In genomic region chr11:20084921-20085814, GRCh38 we compare ENCODE assay signal across 1 cellular context.
A peak's percentile ranks its signal among the peaks of the same experiment; 100 is the strongest.
TF ChIP-seq lines count a peak whose summit lies in the region.

No MANE protein-coding gene starts in this region.

TF ChIP-seq in HepG2, 621 proteins besides CTCF, POLR2A, EP300 and RAD21 (continued from another document and continues in another):
- 0 out of 2 replicates have a peak, but pooled peaks have one; percentile 42 for TF ChIP-seq ZSCAN5A (CRISPR knock-in tag; IDR thresholded peaks at IDR 0.05; ENCODE audit: borderline replicate concordance)
- TF ChIP-seq ARNTL (CRISPR knock-in tag; IDR thresholded peaks at IDR 0.05), result no peak
- no peak for TF ChIP-seq GABPB1 (CRISPR knock-in tag; IDR thresholded peaks at IDR 0.05)
- TF ChIP-seq TCF12 (IDR thresholded peaks at IDR 0.05), result no peak
- TF ChIP-seq TCF12 (CRISPR knock-in tag; IDR thresholded peaks at IDR 0.05), result no peak
- no peak; the same call in 1 of the 2 replicates for TF ChIP-seq MBD4 (IDR thresholded peaks at IDR 0.05; ENCODE audit: borderline replicate concordance, low read length)
- no peak for TF ChIP-seq ZNF142 (CRISPR knock-in tag; IDR thresholded peaks at IDR 0.05)
- TF ChIP-seq ZNF839 (CRISPR knock-in tag; IDR thresholded peaks at IDR 0.05; ENCODE audit: borderline replicate concordance), result no peak
- TF ChIP-seq E2F1 (CRISPR knock-in tag; IDR thresholded peaks at IDR 0.05), result no peak
- no peak for TF ChIP-seq NFE2 (CRISPR knock-in tag; IDR thresholded peaks at IDR 0.05)
- peak; percentile 54; the same call in 1 of the 2 replicates for TF ChIP-seq PPARG (CRISPR knock-in tag; conservative IDR thresholded peaks at IDR 0.05)
- TF ChIP-seq ZNF564 (CRISPR knock-in tag; IDR thresholded peaks at IDR 0.05), result no peak
- no peak for TF ChIP-seq ELK4 (CRISPR knock-in tag; IDR thresholded peaks at IDR 0.05; ENCODE audit: borderline replicate concordance)
- no peak for TF ChIP-seq ZXDC (CRISPR knock-in tag; IDR thresholded peaks at IDR 0.05)
- no peak for TF ChIP-seq ZNF207 (IDR thresholded peaks at IDR 0.05; ENCODE audit: borderline replicate concordance)
- TF ChIP-seq ZNF570 (CRISPR knock-in tag; IDR thresholded peaks at IDR 0.05; ENCODE audit: borderline replicate concordance), result no peak
- TF ChIP-seq FLYWCH1 (CRISPR knock-in tag; IDR thresholded peaks at IDR 0.05), result no peak
- TF ChIP-seq SSRP1 (CRISPR knock-in tag; IDR thresholded peaks at IDR 0.05), result no peak
- no peak for TF ChIP-seq ZNF143 (CRISPR knock-in tag; IDR thresholded peaks at IDR 0.05)
- TF ChIP-seq ZNF292 (CRISPR knock-in tag; IDR thresholded peaks at IDR 0.05; ENCODE audit: borderline replicate concordance, low read depth), result 0 out of 2 replicates have a peak, but pooled peaks have one; percentile 41
- no peak for TF ChIP-seq ZBTB3 (CRISPR knock-in tag; IDR thresholded peaks at IDR 0.05; ENCODE audit: borderline replicate concordance, low read depth)
- no peak for TF ChIP-seq AKNA (CRISPR knock-in tag; IDR thresholded peaks at IDR 0.05; ENCODE audit: borderline replicate concordance)
- TF ChIP-seq ZBTB39 (CRISPR knock-in tag; IDR thresholded peaks at IDR 0.05), result no peak
- TF ChIP-seq CHD2 (IDR thresholded peaks at IDR 0.05; ENCODE audit: low read depth, low read length), result no peak
- no peak; the same call in 1 of the 2 replicates for TF ChIP-seq DPF2 (CRISPR knock-in tag; IDR thresholded peaks at IDR 0.05; ENCODE audit: borderline replicate concordance, low read depth)
- peak; percentile 40 for TF ChIP-seq HDAC1 (CRISPR knock-in tag; IDR thresholded peaks at IDR 0.05)
- TF ChIP-seq MIER2 (CRISPR knock-in tag; IDR thresholded peaks at IDR 0.05), result no peak
- TF ChIP-seq TCF7L2 (IDR thresholded peaks at IDR 0.05; ENCODE audit: low read depth, low read length), result no peak
- TF ChIP-seq FOXP4 (CRISPR knock-in tag; IDR thresholded peaks at IDR 0.05), result peak; percentile 49; the same call in 1 of the 2 replicates
- no peak for TF ChIP-seq FOSL1 (CRISPR knock-in tag; IDR thresholded peaks at IDR 0.05; ENCODE audit: borderline replicate concordance)
